Comparison of ENCODE assay signal across 19 cellular contexts in the genomic region with DNA sequence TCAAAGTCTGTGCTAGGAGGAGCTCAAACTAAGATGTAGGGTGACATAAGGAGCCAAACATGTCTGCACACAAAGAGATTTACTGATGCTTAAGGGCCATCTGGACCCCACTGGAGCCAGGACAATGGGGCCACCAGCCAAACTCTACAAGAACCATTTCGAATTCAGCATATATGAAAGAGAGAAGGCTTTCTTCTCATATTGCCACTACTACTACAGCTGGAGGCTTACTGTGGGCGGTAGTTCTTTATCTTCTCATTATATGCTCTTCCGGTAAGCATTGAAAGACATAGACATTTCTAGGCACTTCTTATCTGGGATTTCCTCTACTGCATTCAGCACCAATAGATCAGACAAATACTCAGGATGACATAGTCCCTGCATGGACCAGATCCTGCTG.
"Had no signal": no experiment of that assay in that cellular context is flagged by ENCODE, and none has a peak within 500 bp of the region (broad histone marks: within the 10 kb centered on the region; RNA-seq: fewer than 3 reads in every experiment).

No MANE protein-coding gene starts in this region.

- H3K27ac ChIP-seq: body of pancreas, epithelial cell of prostate, heart left ventricle, lower lobe of right lung, neural progenitor cell, sigmoid colon, spleen, thyroid gland had no signal

- DNase-seq: activated B cell treated with CpG ODN at 0.5 μM for 24 hours; activated CD4-positive, alpha-beta T cell treated with anti-CD3 and anti-CD28 coated beads for 48 hours; activated CD8-positive, alpha-beta T cell treated with anti-CD3 and anti-CD28 coated beads for 36 hours; activated effector memory CD4-positive, alpha-beta T cell treated with anti-CD3 and anti-CD28 coated beads, Interleukin-2, amount 50 U/mL, for 16 hours; activated naive CD8-positive, alpha-beta T cell treated with anti-CD3 and anti-CD28 coated beads for 36 hours; activated T-cell treated with anti-CD3 and anti-CD28 coated beads, Interleukin-2, amount 50 U/mL, for 4 hours; body of pancreas; central memory CD4-positive, alpha-beta T cell; effector memory CD8-positive, alpha-beta T cell; foreskin melanocyte; heart left ventricle; immature natural killer cell; lower lobe of right lung; sigmoid colon; spleen; stimulated activated naive CD8-positive, alpha-beta T cell treated with anti-CD3 and anti-CD28 coated beads, Interleukin-15, amount 100 ng/mL, for 72 hours; thyroid gland had no signal

- ATAC-seq: activated CD8-positive, alpha-beta T cell treated with anti-CD3 and anti-CD28 coated beads for 36 hours; activated T-cell treated with anti-CD3 and anti-CD28 coated beads, Interleukin-2, amount 50 U/mL, for 4 hours; body of pancreas; effector memory CD8-positive, alpha-beta T cell; lower lobe of right lung; stimulated activated naive CD8-positive, alpha-beta T cell treated with anti-CD3 and anti-CD28 coated beads, Interleukin-15, amount 100 ng/mL, for 72 hours had no signal
